Comparison of ENCODE assay signal across 19 cellular contexts in genomic region chr5:120960510-120960909, GRCh38.
A peak's percentile ranks its signal among the peaks of the same experiment; 100 is the strongest.
DNase-seq lines count a peak whose midpoint lies in the region; ATAC-seq and TF ChIP-seq lines count a peak whose summit lies in the region.
"Had no signal": no experiment of that assay in that cellular context is flagged by ENCODE, and none has a peak within 500 bp of the region (broad histone marks: within the 10 kb centered on the region; RNA-seq: fewer than 3 reads in every experiment).

No MANE protein-coding gene starts in this region.

- intact Hi-C loops in upper lobe of right lung (cut with DNase I), result no loop called here

- TF ChIP-seq CTCF in DND-41 (IDR thresholded peaks at IDR 0.05; ENCODE audit: borderline replicate concordance, extremely low read depth, low read length, poor library complexity, severe bottlenecking) (no peak), RWPE2 (IDR thresholded peaks at IDR 0.05; ENCODE audit: poor library complexity, severe bottlenecking) (no peak), upper lobe of right lung (IDR thresholded peaks at IDR 0.05) (no peak), BE2C (IDR thresholded peaks at IDR 0.05; ENCODE audit: low read depth, low read length) (no peak)

- no peak overlapping the region for H2BK120ac ChIP-seq in mesenchymal stem cell (ENCODE audit: low read depth, low read length)

- peak overlapping the region; percentile 50 for H4K91ac ChIP-seq in mesenchymal stem cell (ENCODE audit: low read length)

- no peak overlapping the region for H2BK5ac ChIP-seq in mesenchymal stem cell (ENCODE audit: low read depth, low read length, poor library complexity, severe bottlenecking)

- 96% methylated on average over 1 of the region's 1 CpG for WGBS in mesenchymal stem cell

- H4K20me1 ChIP-seq in DND-41 (ENCODE audit: insufficient read depth, low read length), result no peaks in the 10 kb centered on the region
- H4K20me1 ChIP-seq: BLaER1 treated with 17β-estradiol and CSF1 and Interleukin-3, amounts not matched to agents 10 nM and 100 nM had no signal

- H2AFZ ChIP-seq in DND-41 (ENCODE audit: low read depth, low read length) (no peak overlapping the region), mesenchymal stem cell (ENCODE audit: low read depth, low read length) (no peak overlapping the region)

- H2BK12ac ChIP-seq in mesenchymal stem cell (ENCODE audit: low read length in 2 of 2), result no peak overlapping the region

- no peak overlapping the region for H2BK15ac ChIP-seq in mesenchymal stem cell (ENCODE audit: low read depth, poor library complexity, severe bottlenecking)

- peaks cover 2% of the 10 kb centered on the region for H3K9me3 ChIP-seq in DND-41 (ENCODE audit: insufficient read depth, low read length, severe bottlenecking)
- H3K9me3 ChIP-seq in RWPE2 (ENCODE audit: severe bottlenecking), result no peaks in the 10 kb centered on the region
- peaks cover 7% of the 10 kb centered on the region for H3K9me3 ChIP-seq in mesenchymal stem cell (ENCODE audit: control insufficient read depth, low read length)
- no peaks in the 10 kb centered on the region for H3K9me3 ChIP-seq in upper lobe of right lung
- no peaks in the 10 kb centered on the region for H3K9me3 ChIP-seq in BE2C
- H3K9me3 ChIP-seq: Caco-2 had no signal

- no peak overlapping the region for H3K23ac ChIP-seq in mesenchymal stem cell (ENCODE audit: low read length in 2 of 2)

- H3K36me3 ChIP-seq in DND-41 (ENCODE audit: insufficient read depth, low read length), result no peaks in the 10 kb centered on the region
- no peaks in the 10 kb centered on the region for H3K36me3 ChIP-seq in RWPE2 (ENCODE audit: low read depth)
- no peaks in the 10 kb centered on the region for H3K36me3 ChIP-seq in mesenchymal stem cell (ENCODE audit: control insufficient read depth in 1 of 2, insufficient read depth in 2 of 2, low read depth in 1 of 2, low read length in 2 of 2)
- H3K36me3 ChIP-seq in upper lobe of right lung, result no peaks in the 10 kb centered on the region
- no peaks in the 10 kb centered on the region for H3K36me3 ChIP-seq in BE2C
- H3K36me3 ChIP-seq: BLaER1 treated with 17β-estradiol and CSF1 and Interleukin-3, amounts not matched to agents 10 nM and 100 nM had no signal

- H3K4me3 ChIP-seq in DND-41 (ENCODE audit: low read depth in 1 of 2, low read length in 2 of 2) (no peak overlapping the region), RWPE2 (ENCODE audit: severe bottlenecking) (no peak overlapping the region), mesenchymal stem cell (ENCODE audit: insufficient read depth in 1 of 2, low read depth in 1 of 2, low read length in 2 of 2) (no peak overlapping the region), upper lobe of right lung (no peak overlapping the region), BE2C (ENCODE audit: low read depth, low read length) (no peak overlapping the region)
- H3K4me3 ChIP-seq: BLaER1 treated with 17β-estradiol and CSF1 and Interleukin-3, amounts not matched to agents 10 nM and 100 nM had no signal

- no peak overlapping the region for H3K18ac ChIP-seq in mesenchymal stem cell (ENCODE audit: low read depth in 1 of 2, low read length in 2 of 2)

- no peak overlapping the region for H3K4ac ChIP-seq in mesenchymal stem cell (ENCODE audit: low read depth in 1 of 2, low read length in 2 of 2)

- no peaks in the 10 kb centered on the region for H3K79me2 ChIP-seq in DND-41 (ENCODE audit: insufficient read depth, low read length)

- H4K8ac ChIP-seq in mesenchymal stem cell (ENCODE audit: low read length), result no peak overlapping the region

- no peak for DNase-seq in DND-41
- no peak for DNase-seq in RWPE2 (ENCODE audit: low spot score)
- DNase-seq in mesenchymal stem cell, result no peak
- no peak for DNase-seq in upper lobe of right lung
- DNase-seq in BE2C, result no peak
- no peak for DNase-seq in NCI-H1417 treated with DMSO at 0.1 percent for 48 hours (lab: John Stamatoyannopoulos, UW)
- DNase-seq in SKM-1 (lab: John Stamatoyannopoulos, UW; ENCODE audit: unreplicated experiment), result no peak
- DNase-seq: 8988T; ACHN; Caco-2; Calu3; CD4-positive, alpha-beta T cell; CD8-positive, alpha-beta T cell; DMS79 treated with DMSO at 0.1 percent for 48 hours; EL; GDM1 had no signal

- no peak overlapping the region for H3K27ac ChIP-seq in DND-41 (ENCODE audit: low read length)
- no peak overlapping the region for H3K27ac ChIP-seq in RWPE2 (ENCODE audit: poor library complexity, severe bottlenecking)
- H3K27ac ChIP-seq in mesenchymal stem cell (ENCODE audit: low read length, poor library complexity, severe bottlenecking), result no peak overlapping the region
- no peak overlapping the region for H3K27ac ChIP-seq in upper lobe of right lung
- H3K27ac ChIP-seq: BLaER1 treated with 17β-estradiol and CSF1 and Interleukin-3, amounts not matched to agents 10 nM and 100 nM; C4-2B had no signal

- ATAC-seq in DND-41 (ENCODE audit: insufficient read depth, low read depth) (peak; percentile 50; the same call in 2 of the 3 replicates), RWPE2 (ENCODE audit: low read depth) (peak; percentile 27; the same call in 1 of the 3 replicates), upper lobe of right lung (peak; percentile 23), GM18907 (IDR thresholded peaks at IDR 0.05; ENCODE audit: unreplicated experiment) (no peak)
- ATAC-seq: CD8-positive, alpha-beta T cell had no signal

- H3K79me1 ChIP-seq in mesenchymal stem cell (replicated peaks; ENCODE audit: low read length, poor library complexity, severe bottlenecking), result no peaks in the 10 kb centered on the region

- H3K9ac ChIP-seq in DND-41 (ENCODE audit: low read depth, low read length) (no peak overlapping the region), mesenchymal stem cell (ENCODE audit: low read length) (no peak overlapping the region)
- H3K9ac ChIP-seq: BLaER1 treated with 17β-estradiol and CSF1 and Interleukin-3, amounts not matched to agents 10 nM and 100 nM had no signal

- H2AK5ac ChIP-seq in mesenchymal stem cell (ENCODE audit: low read length, severe bottlenecking), result no peak overlapping the region

- no peak overlapping the region for H3K4me2 ChIP-seq in DND-41 (ENCODE audit: insufficient read depth, low read length)
- H3K4me2 ChIP-seq in mesenchymal stem cell (ENCODE audit: low read length, poor library complexity, severe bottlenecking), result no peak overlapping the region
- H3K4me2 ChIP-seq: BLaER1 treated with 17β-estradiol and CSF1 and Interleukin-3, amounts not matched to agents 10 nM and 100 nM had no signal

- no peak overlapping the region for H3K14ac ChIP-seq in mesenchymal stem cell (ENCODE audit: low read length in 2 of 2)

- H3K4me1 ChIP-seq in DND-41 (ENCODE audit: insufficient read depth, low read length) (no peaks in the 10 kb centered on the region), RWPE2 (ENCODE audit: insufficient read depth, poor library complexity, severe bottlenecking) (no peaks in the 10 kb centered on the region), mesenchymal stem cell (ENCODE audit: control insufficient read depth, insufficient read depth, low read depth, low read length) (no peaks in the 10 kb centered on the region), upper lobe of right lung (no peaks in the 10 kb centered on the region), BE2C (peaks cover 6% of the 10 kb centered on the region; the same call in 1 of the 2 replicates)
- H3K4me1 ChIP-seq: BLaER1 treated with 17β-estradiol and CSF1 and Interleukin-3, amounts not matched to agents 10 nM and 100 nM; Caco-2 had no signal

- no peaks in the 10 kb centered on the region for H3K27me3 ChIP-seq in DND-41 (ENCODE audit: insufficient read depth, low read length, poor library complexity)
- H3K27me3 ChIP-seq in RWPE2 (ENCODE audit: insufficient read depth, poor library complexity, severe bottlenecking), result peaks cover 8% of the 10 kb centered on the region
- no peaks in the 10 kb centered on the region for H3K27me3 ChIP-seq in mesenchymal stem cell (ENCODE audit: control insufficient read depth in 1 of 2, insufficient read depth in 1 of 2, low read length in 2 of 2)
- H3K27me3 ChIP-seq in upper lobe of right lung, result no peaks in the 10 kb centered on the region
- no peaks in the 10 kb centered on the region for H3K27me3 ChIP-seq in BE2C
- H3K27me3 ChIP-seq: BLaER1 treated with 17β-estradiol and CSF1 and Interleukin-3, amounts not matched to agents 10 nM and 100 nM had no signal
